Comparison of ENCODE assay signal across 24 cellular contexts in the genomic region with DNA sequence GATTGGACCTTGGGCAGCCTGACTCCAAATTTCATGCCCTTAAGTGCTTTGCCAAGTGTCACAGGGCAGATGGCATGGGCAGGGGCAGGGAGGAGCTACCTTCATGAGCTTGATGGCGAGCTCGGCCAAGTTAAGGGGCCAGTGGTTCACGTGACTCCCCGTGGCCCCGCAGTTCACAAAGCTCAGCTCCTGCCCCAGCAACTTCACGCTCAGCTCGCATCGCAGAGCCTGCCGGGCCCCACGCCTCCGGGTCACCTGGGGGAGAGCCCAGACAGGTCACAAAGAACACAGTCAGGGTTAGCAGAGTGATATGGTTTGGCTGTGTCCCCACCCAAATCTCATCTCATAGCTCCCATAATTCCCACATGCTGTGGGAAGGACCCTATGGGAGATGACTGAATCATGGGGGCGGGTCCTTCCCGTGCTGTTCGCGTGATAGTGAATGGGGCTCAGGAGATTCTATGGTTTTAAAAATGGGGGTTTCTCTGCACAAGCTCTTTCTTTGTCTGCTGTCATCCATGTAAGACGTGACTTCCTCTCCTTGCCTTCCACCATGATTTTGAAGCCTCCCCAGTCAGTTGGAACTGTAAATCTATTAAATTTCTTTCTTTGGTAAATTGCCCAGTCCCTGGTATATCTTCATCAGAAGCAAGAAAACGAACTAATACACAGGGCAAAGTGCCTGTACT.
A peak's percentile ranks its signal among the peaks of the same experiment; 100 is the strongest.
DNase-seq lines count a peak whose midpoint lies in the region; ATAC-seq, FAIRE-seq and TF ChIP-seq lines count a peak whose summit lies in the region.
"Had no signal": no experiment of that assay in that cellular context is flagged by ENCODE, and none has a peak within 500 bp of the region (broad histone marks: within the 10 kb centered on the region; RNA-seq: fewer than 3 reads in every experiment).

No MANE protein-coding gene starts in this region.

- H3K36me3 Mint-ChIP-seq in neural progenitor cell, result no peaks in the 10 kb centered on the region

- H3K9me3 ChIP-seq in Karpas-422 (ENCODE audit: low read length) (peaks cover 11% of the 10 kb centered on the region), H1 (ENCODE audit: insufficient read depth in 2 of 2, low read depth in 1 of 2, low read length in 1 of 2) (peaks cover 0 to 2% of the 10 kb centered on the region in 2 experiments; a peak in 1 of 4 replicates), neural progenitor cell (ENCODE audit: low read depth) (peaks cover 5% of the 10 kb centered on the region), upper lobe of right lung (no peaks in the 10 kb centered on the region)
- H3K9me3 ChIP-seq: HAP-1 had no signal

- CTCF ChIA-PET in H1 (lab: Charles Lee; ENCODE audit: partially characterized antibody), result interaction anchor here (0.7 to 5.7 kb wide), 2 partner anchors 72 to 186 kb away, joined by 3 to 30 read pairs; no protein-coding TSS in a partner anchor

- FAIRE-seq in H1 (lab: Jason Lieb, UNC), result no peak
- FAIRE-seq: A549, GM12891, GM18507, H54 had no signal

- H3K4me3 ChIP-seq in Karpas-422 (ENCODE audit: low read length), result no peak overlapping the region
- H3K4me3 ChIP-seq in H1 (ENCODE audit: extremely low read depth in 1 of 4, insufficient read depth in 2 of 4, low read depth in 3 of 4, low read length in 4 of 4), result no peak overlapping the region
- H3K4me3 ChIP-seq in neural progenitor cell, result no peak overlapping the region
- H3K4me3 ChIP-seq in upper lobe of right lung, result no peak overlapping the region
- H3K4me3 ChIP-seq: A549, GM23338, HAP-1 had no signal

- no peak overlapping the region for H3K4ac ChIP-seq in H1 (replicated peaks; ENCODE audit: insufficient read length, low read depth, low read length)

- TF ChIP-seq CTCF in H1 (IDR thresholded peaks at IDR 0.05; ENCODE audit: control extremely low read depth in 1 of 3, insufficient read depth in 1 of 3, low read depth in 1 of 3, low read length in 3 of 3) (no peak), neural progenitor cell (IDR thresholded peaks at IDR 0.05) (no peak), upper lobe of right lung (IDR thresholded peaks at IDR 0.05) (no peak)

- H3K27me3 ChIP-seq in Karpas-422 (ENCODE audit: low read length) (no peaks in the 10 kb centered on the region), H1 (replicated peaks in 1 of 4; ENCODE audit: control insufficient read depth in 3 of 4, extremely low read depth in 1 of 4, insufficient read depth in 3 of 4, low read length in 3 of 4) (no peaks in the 10 kb centered on the region), neural progenitor cell (no peaks in the 10 kb centered on the region), upper lobe of right lung (no peaks in the 10 kb centered on the region)

- no peak overlapping the region for H2BK12ac ChIP-seq in H1 (ENCODE audit: low read depth, low read length)

- intact Hi-C loops in upper lobe of right lung (cut with DNase I) (no loop called here), sciatic nerve (cut with DNase I) (no loop called here)

- H3K14ac ChIP-seq in H1 (ENCODE audit: insufficient read length), result no peak overlapping the region

- no peaks in the 10 kb centered on the region for H3K79me1 ChIP-seq in H1 (ENCODE audit: low read depth, low read length)

- no peak overlapping the region for H2AK5ac ChIP-seq in H1 (ENCODE audit: low read depth, low read length)

- H3K23ac ChIP-seq in H1 (ENCODE audit: insufficient read length), result no peak overlapping the region

- no peak for TF ChIP-seq POLR2A in H1 (IDR thresholded peaks at IDR 0.05; ENCODE audit: control extremely low read depth in 1 of 2, low read depth in 2 of 2, low read length in 2 of 2)

- H2BK15ac ChIP-seq in H1 (ENCODE audit: low read length), result no peak overlapping the region

- no peaks in the 10 kb centered on the region for H3K23me2 ChIP-seq in H1 (ENCODE audit: low read depth, low read length)

- no peak overlapping the region for H3K9ac ChIP-seq in Karpas-422 (ENCODE audit: low read length)
- H3K9ac ChIP-seq in H1 (replicated peaks in 1 of 4; ENCODE audit: extremely low read depth in 1 of 4, low read depth in 3 of 4, low read length in 3 of 4), result no peak overlapping the region
- H3K9ac ChIP-seq in neural progenitor cell, result no peak overlapping the region

- no peak overlapping the region for H2BK120ac ChIP-seq in H1 (replicated peaks; ENCODE audit: low read depth, low read length)

- H3K4me1 Mint-ChIP-seq in neural progenitor cell, result peaks cover 5% of the 10 kb centered on the region
- H3K4me1 Mint-ChIP-seq: CD4-positive, alpha-beta memory T cell; GM23338 had no signal

- WGBS in H1 (ENCODE audit: extremely low coverage in 1 of 2, insufficient coverage in 1 of 2, insufficient read length in 1 of 2, insufficient replicate concordance in 2 of 2, low coverage in 1 of 2, low lambda C conversion rate in 2 of 2, missing lambda C conversion rate in 1 of 2), 2 experiments, result 91% methylated on average over 17 of the region's 17 CpGs; no CpG with 5 or more reads in 1 of the 2 experiments

- no peak overlapping the region for H4K5ac ChIP-seq in H1 (ENCODE audit: insufficient read length, low read depth, low read length)

- ATAC-seq in upper lobe of right lung (no peak), sciatic nerve (no peak)
- ATAC-seq: A549, GM23338 had no signal

- H4K91ac ChIP-seq in H1 (replicated peaks; ENCODE audit: insufficient read length, low read length), result no peak overlapping the region

- H3K4me2 ChIP-seq in Karpas-422 (ENCODE audit: low read depth, low read length, poor library complexity, severe bottlenecking) (no peak overlapping the region), H1 (ENCODE audit: insufficient read depth in 1 of 2, low read depth in 2 of 2, low read length in 2 of 2) (no peak overlapping the region), neural progenitor cell (no peak overlapping the region)
- H3K4me2 ChIP-seq: A549, GM23338 had no signal

- peaks cover 10% of the 10 kb centered on the region for H3K27me3 Mint-ChIP-seq in neural progenitor cell (ENCODE audit: insufficient read depth, low read depth)
- H3K27me3 Mint-ChIP-seq: CD4-positive, alpha-beta memory T cell had no signal

- H3K9me2 ChIP-seq in Karpas-422 (replicated peaks; ENCODE audit: insufficient read depth, low read length), result no peaks in the 10 kb centered on the region

- peaks cover 7% of the 10 kb centered on the region for H3K4me1 ChIP-seq in Karpas-422 (ENCODE audit: low read length)
- no peaks in the 10 kb centered on the region for H3K4me1 ChIP-seq in H1 (replicated peaks in 1 of 4; ENCODE audit: control insufficient read depth in 3 of 4, insufficient read depth in 4 of 4, low read length in 3 of 4)
- H3K4me1 ChIP-seq in neural progenitor cell, result no peaks in the 10 kb centered on the region
- H3K4me1 ChIP-seq in upper lobe of right lung, result no peaks in the 10 kb centered on the region
- H3K4me1 ChIP-seq: HAP-1 had no signal

- TF ChIP-seq EP300 in H1 (IDR thresholded peaks at IDR 0.05; ENCODE audit: borderline replicate concordance in 1 of 2, low read depth in 2 of 2, low read length in 2 of 2), result no peak

- no peak overlapping the region for H2BK20ac ChIP-seq in H1 (ENCODE audit: low read length)

- H2BK5ac ChIP-seq in H1 (ENCODE audit: low read depth, low read length), result no peak overlapping the region

- peak; percentile 5 for DNase-seq in Karpas-422
- no peak for DNase-seq in H1 (ENCODE audit: low read depth in 1 of 2, low spot score in 2 of 2)
- no peak for DNase-seq in neural progenitor cell (ENCODE audit: low spot score)
- peak; percentile 41 for DNase-seq in upper lobe of right lung
- DNase-seq in sciatic nerve (ENCODE audit: low spot score), result no peak
- no peak for DNase-seq in SHP77 (lab: John Stamatoyannopoulos, UW)
- no peak for DNase-seq in LoVo (ENCODE audit: low spot score)
- DNase-seq: 8988T; ACHN; AML-193; C1 segment of cervical spinal cord; Calu3; CD4-positive, alpha-beta memory T cell; COR-L47; DMS53; DMS79 treated with DMSO at 0.1 percent for 48 hours; GF-D8; HFFc6 had no signal

- H4K20me1 ChIP-seq in Karpas-422 (ENCODE audit: insufficient read depth, low read depth, low read length) (no peaks in the 10 kb centered on the region), H1 (replicated peaks in 1 of 2; ENCODE audit: control insufficient read depth in 1 of 2, insufficient read depth in 2 of 2, low read length in 2 of 2) (peaks cover 0 to 2% of the 10 kb centered on the region in 2 experiments), neural progenitor cell (ENCODE audit: low read depth) (no peaks in the 10 kb centered on the region)

- POLR2A ChIA-PET in H1 (lab: Charles Lee; ENCODE audit: partially characterized antibody), result interaction anchor here (0.6 kb wide), 1 partner anchor 165 kb away, joined by 3 read pairs; no protein-coding TSS in a partner anchor

- TF ChIP-seq RAD21 in H1 (IDR thresholded peaks at IDR 0.05 in 1 of 2, conservative IDR thresholded peaks at IDR 0.05 in 1 of 2; ENCODE audit: low read depth in 2 of 2, low read length in 2 of 2), result no peak

- H3K18ac ChIP-seq in H1 (ENCODE audit: extremely low read depth, low read length), result no peak overlapping the region

- H3K36me3 ChIP-seq in Karpas-422 (ENCODE audit: insufficient read depth, low read length) (no peaks in the 10 kb centered on the region), H1 (ENCODE audit: control insufficient read depth in 2 of 4, insufficient read depth in 4 of 4, low read length in 3 of 4) (peaks cover 0 to 20% (median 7%) of the 10 kb centered on the region in 4 experiments; a peak in 4 of 8 replicates), neural progenitor cell (no peaks in the 10 kb centered on the region), upper lobe of right lung (no peaks in the 10 kb centered on the region)
- H3K36me3 ChIP-seq: HAP-1 had no signal

- peaks cover 21% of the 10 kb centered on the region for H3K9me3 Mint-ChIP-seq in neural progenitor cell
- H3K9me3 Mint-ChIP-seq: HFFc6 had no signal

- H3K27ac Mint-ChIP-seq in neural progenitor cell, result peak overlapping the region; percentile 88
- H3K27ac Mint-ChIP-seq: CD4-positive, alpha-beta memory T cell; GM23338; HFFc6 had no signal

- H3K4me3 Mint-ChIP-seq in neural progenitor cell, result no peak overlapping the region
- H3K4me3 Mint-ChIP-seq: CD4-positive, alpha-beta memory T cell; GM23338; HFFc6 had no signal

- H2AFZ ChIP-seq in Karpas-422 (ENCODE audit: low read length) (no peak overlapping the region), H1 (ENCODE audit: low read length) (no peak overlapping the region), neural progenitor cell (replicated peaks) (no peak overlapping the region)
- H2AFZ ChIP-seq: GM23338 had no signal

- no peaks in the 10 kb centered on the region for H3F3A ChIP-seq in neural progenitor cell (ENCODE audit: low read depth)

- no peaks in the 10 kb centered on the region for H3K79me2 ChIP-seq in Karpas-422 (ENCODE audit: low read length)
- H3K79me2 ChIP-seq in H1 (ENCODE audit: control insufficient read depth in 1 of 2, insufficient read depth in 2 of 2, low read length in 2 of 2), result no peaks in the 10 kb centered on the region
- no peaks in the 10 kb centered on the region for H3K79me2 ChIP-seq in neural progenitor cell (ENCODE audit: low read depth)

- no peak overlapping the region for H3K56ac ChIP-seq in H1 (replicated peaks; ENCODE audit: insufficient read length, low read depth, low read length)

- H3K27ac ChIP-seq in Karpas-422 (ENCODE audit: low read length), result no peak overlapping the region
- no peak overlapping the region for H3K27ac ChIP-seq in H1 (ENCODE audit: low read depth, low read length)
- H3K27ac ChIP-seq in neural progenitor cell, result no peak overlapping the region
- no peak overlapping the region for H3K27ac ChIP-seq in upper lobe of right lung
- H3K27ac ChIP-seq: A549 had no signal

- peak overlapping the region; percentile 25 for H4K8ac ChIP-seq in H1 (ENCODE audit: extremely low read depth, insufficient read depth, low read length)

Comparison
In these comparisons a context has a peak if more than half of its experiments do, and no peak if none do; other contexts are left out.
1. DNase-seq: peak in Karpas-422 (single experiment) and upper lobe of right lung (single experiment); none in H1 (0 of 2), neural progenitor cell (single experiment), sciatic nerve (single experiment), SHP77 (0 of 2) and LoVo (single experiment).